Comparison of ENCODE assay signal across 10 cellular contexts in genomic region chr1:168348146-168348709, GRCh38.
A peak's percentile ranks its signal among the peaks of the same experiment; 100 is the strongest.
DNase-seq lines count a peak whose midpoint lies in the region; TF ChIP-seq lines count a peak whose summit lies in the region.
"Had no signal": no experiment of that assay in that cellular context is flagged by ENCODE, and none has a peak within 500 bp of the region (broad histone marks: within the 10 kb centered on the region; RNA-seq: fewer than 3 reads in every experiment).

No MANE protein-coding gene starts in this region.

- H4K20me1 ChIP-seq in PC-9 (ENCODE audit: insufficient read depth), result no peaks in the 10 kb centered on the region

- no peaks in the 10 kb centered on the region for H3K79me2 ChIP-seq in PC-9 (ENCODE audit: low read depth)

- no peaks in the 10 kb centered on the region for H3K4me1 ChIP-seq in PC-9 (replicated peaks; ENCODE audit: insufficient read depth)
- H3K4me1 ChIP-seq in duodenal mucosa (ENCODE audit: control insufficient read depth in 1 of 2, insufficient read depth in 2 of 2, low read length in 2 of 2), result peaks cover 0 to 2% of the 10 kb centered on the region in 2 donors
- H3K4me1 ChIP-seq in skeletal muscle tissue (ENCODE audit: control insufficient read depth in 3 of 3, insufficient read depth in 3 of 3, low read length in 3 of 3), result peaks cover 0 to 2% (median 0%) of the 10 kb centered on the region in 3 donors

- peak overlapping the region in 1 of 2 donors; percentile 34 for H3K9ac ChIP-seq in duodenal mucosa (ENCODE audit: low read depth in 1 of 2, low read length in 2 of 2)
- H3K9ac ChIP-seq in skeletal muscle tissue (ENCODE audit: low read depth in 1 of 3, low read length in 3 of 3), result no peak overlapping the region

- DNase-seq in DMS79 treated with DMSO at 0.1 percent for 48 hours (lab: John Stamatoyannopoulos, UW), result peak; percentile 56
- no peak for DNase-seq in DMS79 (lab: John Stamatoyannopoulos, UW)
- DNase-seq in PC-9, result no peak
- DNase-seq in NOMO-1 (lab: John Stamatoyannopoulos, UW; ENCODE audit: unreplicated experiment in 2 of 2), result no peak
- no peak for DNase-seq in 8988T
- no peak for DNase-seq in NCI-H1436 (lab: John Stamatoyannopoulos, UW)

- H3K27me3 ChIP-seq in PC-9 (ENCODE audit: insufficient read depth, low read depth), result no peaks in the 10 kb centered on the region
- no peaks in the 10 kb centered on the region for H3K27me3 ChIP-seq in duodenal mucosa (ENCODE audit: control insufficient read depth in 1 of 2, insufficient read depth in 2 of 2, low read length in 2 of 2)
- H3K27me3 ChIP-seq in skeletal muscle tissue (ENCODE audit: control insufficient read depth in 3 of 3, insufficient read depth in 3 of 3, low read length in 3 of 3), result no peaks in the 10 kb centered on the region

- no peaks in the 10 kb centered on the region for H3K36me3 ChIP-seq in PC-9 (ENCODE audit: low read depth)
- H3K36me3 ChIP-seq in duodenal mucosa (ENCODE audit: control insufficient read depth in 1 of 2, insufficient read depth in 2 of 2, low read length in 2 of 2), result no peaks in the 10 kb centered on the region
- H3K36me3 ChIP-seq in skeletal muscle tissue (ENCODE audit: control insufficient read depth in 3 of 3, insufficient read depth in 3 of 3, low read length in 3 of 3), result no peaks in the 10 kb centered on the region

- no peaks in the 10 kb centered on the region for H3F3A ChIP-seq in PC-9 (ENCODE audit: insufficient read depth, low read depth)

- H3K27ac ChIP-seq in PC-9, result no peak overlapping the region
- H3K27ac ChIP-seq in duodenal mucosa (ENCODE audit: low read depth, low read length), result no peak overlapping the region
- H3K27ac ChIP-seq in skeletal muscle tissue (ENCODE audit: low read depth, low read length), result no peak overlapping the region
- H3K27ac ChIP-seq: 22Rv1, SK-N-MC had no signal

- H3K9me2 ChIP-seq in PC-9 (ENCODE audit: insufficient read depth), result no peaks in the 10 kb centered on the region

- H3K4me2 ChIP-seq in PC-9, result peak overlapping the region; percentile 80

- H3K9me3 ChIP-seq in PC-9 (ENCODE audit: insufficient read depth, low read depth), result no peaks in the 10 kb centered on the region
- no peaks in the 10 kb centered on the region for H3K9me3 ChIP-seq in duodenal mucosa (ENCODE audit: control insufficient read depth in 1 of 2, low read length in 2 of 2)
- no peaks in the 10 kb centered on the region for H3K9me3 ChIP-seq in skeletal muscle tissue (ENCODE audit: control insufficient read depth in 3 of 3, low read length in 3 of 3)

- POLR2A ChIA-PET in PC-9 (lab: Charles Lee; ENCODE audit: unreplicated experiment), result no interaction called here

- TF ChIP-seq CTCF in PC-9 (conservative IDR thresholded peaks at IDR 0.05), result no peak

- H3K4me3 ChIP-seq in PC-9 (peak overlapping the region; percentile 82), duodenal mucosa (ENCODE audit: low read depth in 1 of 2, low read length in 2 of 2) (peak overlapping the region; percentile 36 to 69), skeletal muscle tissue (ENCODE audit: low read length in 3 of 3) (peak overlapping the region; percentile 17 to 65 (median 37))
- H3K4me3 ChIP-seq: SK-N-MC had no signal

- CTCF ChIA-PET in PC-9 (lab: Charles Lee), result interaction anchor here (0.7 to 1.1 kb wide), 2 partner anchors 91 to 827 kb away, joined by 3 to 8 read pairs; no protein-coding TSS in a partner anchor

- intact Hi-C loops in PC-9 (cut with micrococcal nuclease; ENCODE audit: unreplicated experiment), result loop anchor here (10.0 kb wide), 2 partner anchors 367 to 1117 kb away; no protein-coding TSS in a partner anchor

- BruUV-seq in PC-9 (replicated peaks; lab: Mats Ljungman, UMichigan), result no TSS peak

- H2AFZ ChIP-seq in PC-9, result peak overlapping the region; percentile 93
